In genomic region chr4:112952301-112952700, GRCh38 we compare ENCODE assay signal across 21 cellular contexts.
A peak's percentile ranks its signal among the peaks of the same experiment; 100 is the strongest.
DNase-seq lines count a peak whose midpoint lies in the region; ATAC-seq lines count a peak whose summit lies in the region.
"Had no signal": no experiment of that assay in that cellular context is flagged by ENCODE, and none has a peak within 500 bp of the region (broad histone marks: within the 10 kb centered on the region; RNA-seq: fewer than 3 reads in every experiment).

No MANE protein-coding gene starts in this region.

- H3K18ac ChIP-seq in mesenchymal stem cell (ENCODE audit: low read depth in 1 of 2, low read length in 2 of 2) = no peak overlapping the region

- in situ Hi-C loops in SK-MEL-5 (cut with HindIII; ENCODE audit: low pct_unique_long_range_greater_than_20kb, low sequenced_read_pairs) = no loop called here

- no peaks in the 10 kb centered on the region for H3K9me3 ChIP-seq in mesenchymal stem cell (ENCODE audit: control insufficient read depth, low read length)
- H3K9me3 ChIP-seq: A549, MG63, SJSA1 had no signal

- 50% methylated on average over 1 of the region's 1 CpG for WGBS in mesenchymal stem cell

- H3K36me3 ChIP-seq in mesenchymal stem cell (ENCODE audit: control insufficient read depth in 1 of 2, insufficient read depth in 2 of 2, low read depth in 1 of 2, low read length in 2 of 2) = no peaks in the 10 kb centered on the region
- H3K36me3 ChIP-seq: MG63, SJSA1 had no signal

- no peak for ATAC-seq in HG02970 (IDR thresholded peaks at IDR 0.05; ENCODE audit: low FRiP score, unreplicated experiment)
- ATAC-seq: A549, GM23338 had no signal

- no peak overlapping the region for H2AFZ ChIP-seq in mesenchymal stem cell (ENCODE audit: low read depth, low read length)
- H2AFZ ChIP-seq: GM23338 had no signal

- no peak overlapping the region for H3K4me2 ChIP-seq in mesenchymal stem cell (ENCODE audit: low read length, poor library complexity, severe bottlenecking)
- H3K4me2 ChIP-seq: GM23338 had no signal

- H2BK120ac ChIP-seq in mesenchymal stem cell (ENCODE audit: low read depth, low read length) = no peak overlapping the region

- no peak overlapping the region for H4K8ac ChIP-seq in mesenchymal stem cell (ENCODE audit: low read length)

- H3K23ac ChIP-seq in mesenchymal stem cell (ENCODE audit: low read length in 2 of 2) = no peak overlapping the region

- peak; percentile 56 for DNase-seq in SK-MEL-5 (ENCODE audit: low read depth, low spot score)
- peak; percentile 65 for DNase-seq in foreskin melanocyte
- DNase-seq in mesenchymal stem cell = no peak
- peak; percentile 86 for DNase-seq in superior temporal gyrus (ENCODE audit: extremely low spot score)
- no peak for DNase-seq in DMS53 (lab: John Stamatoyannopoulos, UW)
- DNase-seq in activated CD4-positive, alpha-beta T cell treated with anti-CD3 and anti-CD28 coated beads, Interleukin-2, amount 50 U/mL, for 4 hours = no peak
- no peak for DNase-seq in NCI-H2196 treated with DMSO at 0.1 percent for 48 hours (lab: John Stamatoyannopoulos, UW; ENCODE audit: unreplicated experiment)
- DNase-seq: CD8-positive, alpha-beta memory T cell; H9; KBM-7; MG63; NCI-H1105 treated with DMSO at 0.1 percent for 48 hours; NCI-H2029; NCI-H2227 treated with DMSO at 0.1 percent for 48 hours; NCI-H510A; Right ventricle myocardium superior; RPMI8226 had no signal

- H2BK15ac ChIP-seq in mesenchymal stem cell (ENCODE audit: low read depth, poor library complexity, severe bottlenecking) = no peak overlapping the region

- no peak overlapping the region for H2BK5ac ChIP-seq in mesenchymal stem cell (ENCODE audit: low read depth, low read length, poor library complexity, severe bottlenecking)

- no peaks in the 10 kb centered on the region for H3K79me1 ChIP-seq in mesenchymal stem cell (replicated peaks; ENCODE audit: low read length, poor library complexity, severe bottlenecking)

- H2BK12ac ChIP-seq in mesenchymal stem cell (ENCODE audit: low read length in 2 of 2) = no peak overlapping the region

- H3K14ac ChIP-seq in mesenchymal stem cell (ENCODE audit: low read length in 2 of 2) = no peak overlapping the region

- H3K27ac ChIP-seq in mesenchymal stem cell (ENCODE audit: low read length, poor library complexity, severe bottlenecking) = no peak overlapping the region
- H3K27ac ChIP-seq: A549, SJSA1 had no signal

- H2AK5ac ChIP-seq in mesenchymal stem cell (ENCODE audit: low read length, severe bottlenecking) = no peak overlapping the region

- no peaks in the 10 kb centered on the region for H3K27me3 ChIP-seq in mesenchymal stem cell (ENCODE audit: control insufficient read depth in 1 of 2, insufficient read depth in 1 of 2, low read length in 2 of 2)
- H3K27me3 ChIP-seq: MG63, SJSA1 had no signal

- no peak overlapping the region for H3K4ac ChIP-seq in mesenchymal stem cell (ENCODE audit: low read depth in 1 of 2, low read length in 2 of 2)

- H3K9ac ChIP-seq in mesenchymal stem cell (ENCODE audit: low read length) = peak overlapping the region; percentile 57

- H3K4me1 ChIP-seq in mesenchymal stem cell (ENCODE audit: control insufficient read depth, insufficient read depth, low read depth, low read length) = no peaks in the 10 kb centered on the region
- H3K4me1 ChIP-seq: A549, SJSA1 had no signal

- H4K91ac ChIP-seq in mesenchymal stem cell (ENCODE audit: low read length) = no peak overlapping the region

- H3K4me3 ChIP-seq in mesenchymal stem cell (ENCODE audit: insufficient read depth in 1 of 2, low read depth in 1 of 2, low read length in 2 of 2) = no peak overlapping the region
- H3K4me3 ChIP-seq: A549, GM23338, MG63, SJSA1 had no signal

Comparison
In these comparisons a context has a peak if more than half of its experiments do, and no peak if none do; other contexts are left out.
1. DNase-seq: peak in SK-MEL-5 (single experiment), foreskin melanocyte (single experiment) and superior temporal gyrus (single experiment); none in mesenchymal stem cell (single experiment), DMS53 (single experiment), activated CD4-positive, alpha-beta T cell treated with anti-CD3 and anti-CD28 coated beads, Interleukin-2, amount 50 U/mL, for 4 hours (0 of 2) and NCI-H2196 treated with DMSO at 0.1 percent for 48 hours (single experiment).